16 cellular contexts compared by ENCODE assay signal in genomic region chr16:89049484-89050118, GRCh38. TPM values are rescaled to one million over a fixed set of nuclear protein-coding genes. Genes with fewer than 3 reads are reported as not detected.
A peak's percentile ranks its signal among the peaks of the same experiment; 100 is the strongest.
DNase-seq lines count a peak whose midpoint lies in the region; ATAC-seq and TF ChIP-seq lines count a peak whose summit lies in the region.
"Had no signal": no experiment of that assay in that cellular context is flagged by ENCODE, and none has a peak within 500 bp of the region (broad histone marks: within the 10 kb centered on the region; RNA-seq: fewer than 3 reads in every experiment).

No MANE protein-coding gene starts in this region.

- no peak for ATAC-seq in WTC11
- ATAC-seq in mucosa of descending colon: no peak
- ATAC-seq in CD4-positive, alpha-beta T cell (ENCODE audit: poor library complexity): no peak
- ATAC-seq in GM18858 (IDR thresholded peaks at IDR 0.05; ENCODE audit: unreplicated experiment): no peak
- ATAC-seq: activated CD4-positive, CD25-positive, alpha-beta regulatory T cell treated with anti-CD3 and anti-CD28 coated beads, Interleukin-2, amount 50 U/mL, for 24 hours; K562 had no signal

- H3K9me2 ChIP-seq in GM23248 (ENCODE audit: insufficient read depth): no peaks in the 10 kb centered on the region

- DNase-seq in AG10803 (ENCODE audit: low read depth): peak; percentile 13
- peak; percentile 86 for DNase-seq in NCI-H1694 (lab: John Stamatoyannopoulos, UW)
- DNase-seq in WTC11 (ENCODE audit: low spot score): no peak
- DNase-seq in mucosa of descending colon: peak in 2 of 3 donors; percentile 21 to 35
- no peak for DNase-seq in CD4-positive, alpha-beta T cell
- no peak for DNase-seq in tibial artery
- DNase-seq in GM23248: no peak
- DNase-seq: activated T-cell treated with anti-CD3 and anti-CD28 coated beads, Interleukin-2, amount 50 U/mL, for 1 hour; NCI-H1436 treated with DMSO at 0.1 percent for 48 hours; stimulated activated CD4-positive, alpha-beta T cell treated with anti-CD3 and anti-CD28 coated beads, Interleukin-1b, Interleukin-23, amount 100 ng/mL, for 48 hours had no signal

- no peaks in the 10 kb centered on the region for H4K20me1 ChIP-seq in GM23248 (ENCODE audit: insufficient read depth)

- H3K9me3 Mint-ChIP-seq in WTC11: peaks cover 10% of the 10 kb centered on the region
- H3K9me3 Mint-ChIP-seq in CD4-positive, alpha-beta T cell: peaks cover 2% of the 10 kb centered on the region
- H3K9me3 Mint-ChIP-seq: dendritic cell treated with granulocyte-macrophage colony-stimulating factor and Interleukin-4, amounts not matched to agents 40 ng/mL and 50 ng/mL, for 4 days had no signal

- no peaks in the 10 kb centered on the region for H3K27me3 ChIP-seq in CD4-positive, alpha-beta T cell (ENCODE audit: control insufficient read depth, insufficient read depth, low read length)
- H3K27me3 ChIP-seq in tibial artery: peaks cover 0 to 87% of the 10 kb centered on the region in 2 donors
- H3K27me3 ChIP-seq in GM23248 (replicated peaks; ENCODE audit: insufficient read depth): peaks cover 18% of the 10 kb centered on the region; the same call in 1 of the 2 replicates

- CTCF ChIA-PET in WTC11 (lab: Charles Lee): no interaction called here
- CTCF ChIA-PET in CD4-positive, alpha-beta T cell (lab: Charles Lee): no interaction called here

- WGBS in GM23248 (ENCODE audit: low coverage in 1 of 2, low lambda C conversion rate in 2 of 2, missing lambda C conversion rate in 2 of 2), 2 experiments: 11 to 20% methylated on average over 22 of the region's 22 CpGs

- H3K9me3 ChIP-seq in mucosa of descending colon (no peaks in the 10 kb centered on the region), tibial artery (no peaks in the 10 kb centered on the region), GM23248 (ENCODE audit: low read depth) (no peaks in the 10 kb centered on the region)
- H3K9me3 ChIP-seq in CD4-positive, alpha-beta T cell (ENCODE audit: control insufficient read depth, low read length): no peaks in the 10 kb centered on the region
- H3K9me3 ChIP-seq: prostate gland had no signal

- TF ChIP-seq CTCF in AG10803 (conservative IDR thresholded peaks at IDR 0.05; ENCODE audit: low read length): no peak
- TF ChIP-seq CTCF in WTC11 (IDR thresholded peaks at IDR 0.05): no peak
- no peak for TF ChIP-seq CTCF in mucosa of descending colon (IDR thresholded peaks at IDR 0.05)
- no peak for TF ChIP-seq CTCF in CD4-positive, alpha-beta T cell (IDR thresholded peaks at IDR 0.05)
- no peak for TF ChIP-seq CTCF in tibial artery (IDR thresholded peaks at IDR 0.05)

- H3K4me3 ChIP-seq in AG10803 (ENCODE audit: low read length) (no peak overlapping the region), mucosa of descending colon (no peak overlapping the region), tibial artery (no peak overlapping the region), GM23248 (no peak overlapping the region)
- H3K4me3 ChIP-seq: K562, prostate gland had no signal

- H3K4me1 Mint-ChIP-seq in WTC11: 0 out of 2 replicates have a peak, but pooled peaks cover 3% of the 10 kb centered on the region
- no peaks in the 10 kb centered on the region for H3K4me1 Mint-ChIP-seq in CD4-positive, alpha-beta T cell (ENCODE audit: low read depth)
- H3K4me1 Mint-ChIP-seq: mesothelial cell of epicardium had no signal

- no peak overlapping the region for H3K4me3 Mint-ChIP-seq in WTC11
- H3K4me3 Mint-ChIP-seq in CD4-positive, alpha-beta T cell: no peak overlapping the region
- H3K4me3 Mint-ChIP-seq: dendritic cell treated with granulocyte-macrophage colony-stimulating factor and Interleukin-4, amounts not matched to agents 40 ng/mL and 50 ng/mL, for 4 days; mesothelial cell of epicardium had no signal

- H3K9ac ChIP-seq in GM23248: no peak overlapping the region

- H3K27me3 Mint-ChIP-seq in WTC11 (ENCODE audit: low read depth): no peaks in the 10 kb centered on the region
- no peaks in the 10 kb centered on the region for H3K27me3 Mint-ChIP-seq in CD4-positive, alpha-beta T cell

- no peaks in the 10 kb centered on the region for H3K79me2 ChIP-seq in GM23248 (ENCODE audit: insufficient read depth)

- H3F3A ChIP-seq in GM23248 (ENCODE audit: insufficient read depth): no peaks in the 10 kb centered on the region

- H3K27ac ChIP-seq in CD4-positive, alpha-beta T cell (ENCODE audit: low read depth, low read length): no peak overlapping the region
- no peak overlapping the region for H3K27ac ChIP-seq in tibial artery
- H3K27ac ChIP-seq in GM23248: no peak overlapping the region
- H3K27ac ChIP-seq: prostate gland had no signal

- no peak overlapping the region for H2AFZ ChIP-seq in GM23248

- peaks cover 6% of the 10 kb centered on the region for H3K4me1 ChIP-seq in mucosa of descending colon (ENCODE audit: low read depth)
- H3K4me1 ChIP-seq in tibial artery: peaks cover 0 to 10% (median 0%) of the 10 kb centered on the region in 4 donors
- no peaks in the 10 kb centered on the region for H3K4me1 ChIP-seq in GM23248 (ENCODE audit: insufficient read depth)
- H3K4me1 ChIP-seq: prostate gland had no signal

- no peak overlapping the region for H3K4me2 ChIP-seq in GM23248 (ENCODE audit: unreplicated experiment)

- H3K36me3 Mint-ChIP-seq in WTC11: no peaks in the 10 kb centered on the region
- H3K36me3 Mint-ChIP-seq in CD4-positive, alpha-beta T cell (ENCODE audit: low read depth): no peaks in the 10 kb centered on the region
- H3K36me3 Mint-ChIP-seq: mesothelial cell of epicardium had no signal

- in situ Hi-C loops in GM23248 (cut with MboI): no loop called here

- peak overlapping the region; percentile 80; the same call in 1 of the 2 replicates for H3K27ac Mint-ChIP-seq in WTC11
- H3K27ac Mint-ChIP-seq in CD4-positive, alpha-beta T cell: no peak overlapping the region
- H3K27ac Mint-ChIP-seq: dendritic cell treated with granulocyte-macrophage colony-stimulating factor and Interleukin-4, amounts not matched to agents 40 ng/mL and 50 ng/mL, for 4 days; mesothelial cell of epicardium had no signal

- intact Hi-C loops in mucosa of descending colon (cut with DNase I, micrococcal nuclease) (no loop called here), tibial artery (cut with DNase I; ENCODE audit: low total_unique reads) (no loop called here)
- intact Hi-C loops in CD4-positive, alpha-beta T cell (cut with DNase I, micrococcal nuclease): loop anchor here in 1 of 2 experiments (5.0 kb wide), 1 partner anchor 37 kb away; no protein-coding TSS in a partner anchor

- H3K36me3 ChIP-seq in mucosa of descending colon (ENCODE audit: low read depth) (no peaks in the 10 kb centered on the region), tibial artery (no peaks in the 10 kb centered on the region), GM23248 (ENCODE audit: low read depth) (no peaks in the 10 kb centered on the region)
- H3K36me3 ChIP-seq: prostate gland had no signal

- POLR2A ChIA-PET in WTC11 (lab: Charles Lee): no interaction called here
- POLR2A ChIA-PET in CD4-positive, alpha-beta T cell (lab: Charles Lee): no interaction called here

TF ChIP-seq in WTC11, 78 proteins besides CTCF, POLR2A, EP300 and RAD21:
- TF ChIP-seq OVOL2 (CRISPR knock-in tag; IDR thresholded peaks at IDR 0.05; ENCODE audit: borderline replicate concordance): no peak
- no peak for TF ChIP-seq ZBTB43 (CRISPR knock-in tag; IDR thresholded peaks at IDR 0.05)
- TF ChIP-seq HMGA2 (CRISPR knock-in tag; IDR thresholded peaks at IDR 0.05): no peak
- TF ChIP-seq GABPB1 (CRISPR knock-in tag; IDR thresholded peaks at IDR 0.05): no peak
- no peak for TF ChIP-seq ZNF232 (CRISPR knock-in tag; IDR thresholded peaks at IDR 0.05)
- no peak for TF ChIP-seq ATF1 (CRISPR knock-in tag; IDR thresholded peaks at IDR 0.05)
- TF ChIP-seq JAZF1 (CRISPR knock-in tag; IDR thresholded peaks at IDR 0.05): no peak
- no peak for TF ChIP-seq SMAD4 (CRISPR knock-in tag; IDR thresholded peaks at IDR 0.05)
- TF ChIP-seq NFE2L1 (CRISPR knock-in tag; IDR thresholded peaks at IDR 0.05): no peak
- TF ChIP-seq ZNF512 (CRISPR knock-in tag; IDR thresholded peaks at IDR 0.05; ENCODE audit: borderline replicate concordance): no peak

RNA-seq across cellular contexts. Expression of gene ACSF3, which starts 44.1 kb away (rescaled TPM):
- total RNA-seq in WTC11 (2021): 22.9 to 29.5 TPM (median 26.4 TPM) in 3 replicates
- total RNA-seq in mucosa of descending colon: 10 to 100 TPM; 44.7 to 77.8 (median 49.6) TPM
- 10 to 100 TPM; 44.7 to 49.5 TPM for total RNA-seq in CD4-positive, alpha-beta T cell
- 17.1 and 26.7 TPM in 2 replicates for total RNA-seq in GM23248 (2014; rRNA removed; shearing (Covaris generic))
- polyA plus RNA-seq in GM23248 (2016; fragmentation: Nextera tagmentation; extraction: Ambion mirVana): 15.2 and 15.9 TPM in 2 replicates

Comparison
In these comparisons a context has a peak if more than half of its experiments do, and no peak if none do; other contexts are left out.
1. DNase-seq: peak in AG10803 (single experiment), NCI-H1694 (single experiment) and mucosa of descending colon (2 of 3); none in WTC11 (single experiment), CD4-positive, alpha-beta T cell (0 of 10), tibial artery (0 of 2) and GM23248 (single experiment).